9 cellular contexts compared by ENCODE assay signal in the genomic region with DNA sequence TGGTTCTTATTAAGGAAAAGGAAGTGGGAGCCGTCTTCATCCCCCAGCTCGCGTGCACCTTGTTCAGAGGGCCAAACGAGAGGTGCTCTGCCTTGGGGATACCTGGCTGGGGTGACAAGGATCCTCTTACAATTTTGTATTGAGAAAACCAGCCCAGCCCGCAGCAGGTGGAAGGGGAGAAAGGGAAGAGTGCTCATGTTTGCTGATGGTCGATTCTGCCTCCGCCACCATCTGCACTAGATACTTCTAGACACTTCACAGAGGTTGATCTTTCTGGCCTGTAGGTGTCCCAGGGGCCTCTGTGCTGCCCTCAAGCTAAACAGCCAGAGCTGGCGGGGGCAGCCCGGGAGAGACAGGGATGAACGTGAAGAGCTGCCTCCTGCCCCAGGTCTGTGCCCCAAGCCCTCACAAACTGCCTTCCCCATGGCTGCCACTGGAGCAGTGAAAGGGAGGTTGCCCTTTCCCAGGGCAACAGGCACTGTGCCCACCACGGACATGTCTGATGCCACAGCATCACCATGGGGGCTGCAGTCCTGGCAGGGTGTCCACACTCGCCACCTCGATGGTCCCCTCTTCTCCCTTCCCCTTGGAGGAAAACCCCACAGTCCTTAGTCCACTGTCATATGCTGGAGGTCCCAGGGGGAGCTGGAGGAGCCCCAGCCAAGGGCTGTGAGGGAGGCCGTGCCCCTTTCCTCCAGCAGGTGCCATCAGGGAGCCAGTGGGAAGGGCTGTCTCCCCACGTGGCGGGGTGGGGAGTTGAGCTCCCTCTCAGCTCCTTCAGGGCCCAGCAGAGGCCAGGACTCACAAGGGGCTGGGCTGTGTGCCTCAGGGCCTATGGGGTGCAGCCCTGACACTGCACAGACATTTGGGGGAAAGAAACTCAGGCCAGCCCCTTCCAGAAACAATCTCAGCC. TPM values are rescaled to one million over a fixed set of nuclear protein-coding genes. Genes with fewer than 3 reads are reported as not detected.
DNase-seq lines count a peak whose midpoint lies in the region; ATAC-seq and TF ChIP-seq lines count a peak whose summit lies in the region.
"Had no signal": no experiment of that assay in that cellular context is flagged by ENCODE, and none has a peak within 500 bp of the region (broad histone marks: within the 10 kb centered on the region; RNA-seq: fewer than 3 reads in every experiment).

No MANE protein-coding gene starts in this region.

- no peak overlapping the region for H3K14ac ChIP-seq in IMR-90 (replicated peaks; ENCODE audit: low read depth, low read length)

- no peak overlapping the region for H4K8ac ChIP-seq in IMR-90 (ENCODE audit: low read depth in 2 of 2, low read length in 2 of 2)

- no peak overlapping the region for H2AK5ac ChIP-seq in IMR-90 (ENCODE audit: low read depth, low read length)

- H3K56ac ChIP-seq in IMR-90 (ENCODE audit: extremely low read depth, insufficient read depth, low read length) = no peak overlapping the region

- H3K9me1 ChIP-seq in IMR-90 (ENCODE audit: insufficient read depth, low read length) = no peaks in the 10 kb centered on the region

- H3K27ac ChIP-seq in IMR-90 (ENCODE audit: insufficient read depth, low read length) = no peak overlapping the region

- no peak overlapping the region for H4K5ac ChIP-seq in IMR-90 (ENCODE audit: low read depth, low read length)

- no peak overlapping the region for H2AK9ac ChIP-seq in IMR-90 (replicated peaks; ENCODE audit: low read depth, low read length, poor library complexity)

- H2AFZ ChIP-seq in IMR-90 (replicated peaks; ENCODE audit: low read length, poor library complexity) = no peak overlapping the region

- dilution Hi-C loops in IMR-90 (cut with HindIII; ENCODE audit: low sequenced_read_pairs, unreplicated experiment) = no loop called here

- no peak overlapping the region for H4K91ac ChIP-seq in IMR-90 (ENCODE audit: insufficient read depth, low read depth, low read length)

- no CpG with 5 or more reads among the region's 16 CpGs for WGBS in IMR-90 (ENCODE audit: extremely low coverage in 2 of 2, insufficient read length in 1 of 2), 2 experiments

- no peak overlapping the region for H2BK120ac ChIP-seq in IMR-90 (ENCODE audit: low read depth, low read length)

- no peak overlapping the region for H2BK15ac ChIP-seq in IMR-90 (ENCODE audit: low read depth, low read length)

- BruUV-seq in IMR-90 (replicated peaks; lab: Mats Ljungman, UMichigan) = no TSS peak

- H3K23ac ChIP-seq in IMR-90 (ENCODE audit: low read depth, low read length) = no peak overlapping the region

- H3K27me3 Mint-ChIP-seq in activated T-helper 17 cell treated with anti-CD3 and anti-CD28 coated beads, Interleukin-2, amount 50 U/mL, for 72 hours = no peaks in the 10 kb centered on the region
- no peaks in the 10 kb centered on the region for H3K27me3 Mint-ChIP-seq in naive B cell

- H3K9me3 Mint-ChIP-seq in activated T-helper 17 cell treated with anti-CD3 and anti-CD28 coated beads, Interleukin-2, amount 50 U/mL, for 72 hours = no peaks in the 10 kb centered on the region
- H3K9me3 Mint-ChIP-seq in naive B cell = no peaks in the 10 kb centered on the region

- no peak for TF ChIP-seq POLR2A in IMR-90 (IDR thresholded peaks at IDR 0.05; ENCODE audit: low read depth, low read length)

- H3K4me1 ChIP-seq in IMR-90 (ENCODE audit: control insufficient read depth, insufficient read depth, low read length) = no peaks in the 10 kb centered on the region

- intact Hi-C loops in IMR-90 (cut with micrococcal nuclease) = no loop called here

- peak; percentile 28 for TF ChIP-seq RAD21 in IMR-90 (IDR thresholded peaks at IDR 0.05; ENCODE audit: low read length)

- H3K36me3 ChIP-seq in IMR-90 (ENCODE audit: control insufficient read depth, insufficient read depth, low read length) = peaks cover 33% of the 10 kb centered on the region

- in situ Hi-C loops in IMR-90 (cut with MboI; ENCODE audit: low sequenced_read_pairs) = no loop called here

- H3K4me2 ChIP-seq in IMR-90 (ENCODE audit: low read depth, low read length) = no peak overlapping the region

- POLR2A ChIA-PET in IMR-90 (lab: Charles Lee; ENCODE audit: unreplicated experiment) = no interaction called here

- H3K79me1 ChIP-seq in IMR-90 (ENCODE audit: low read depth in 1 of 2, low read length in 2 of 2) = peaks cover 14 to 17% of the 10 kb centered on the region in 2 experiments; a peak in 3 of 4 replicates

- H3K4me3 Mint-ChIP-seq in activated T-helper 17 cell treated with anti-CD3 and anti-CD28 coated beads, Interleukin-2, amount 50 U/mL, for 72 hours = no peak overlapping the region
- no peak overlapping the region for H3K4me3 Mint-ChIP-seq in naive B cell

- no peak overlapping the region for H3K9ac ChIP-seq in IMR-90 (ENCODE audit: low read depth, low read length)

- peak; percentile 31 for ATAC-seq in IMR-90 (ENCODE audit: low read depth)
- ATAC-seq in activated T-helper 17 cell treated with anti-CD3 and anti-CD28 coated beads, Interleukin-2, amount 50 U/mL, for 72 hours (replicated peaks) = peak; percentile 4
- no peak for ATAC-seq in naive B cell (ENCODE audit: low read depth in 2 of 2)
- no peak for ATAC-seq in HG03565 (IDR thresholded peaks at IDR 0.05; ENCODE audit: unreplicated experiment)
- ATAC-seq in GM18858 (IDR thresholded peaks at IDR 0.05; ENCODE audit: unreplicated experiment) = no peak
- no peak for ATAC-seq in HG03378 (IDR thresholded peaks at IDR 0.05; ENCODE audit: unreplicated experiment)

- CTCF ChIA-PET in IMR-90 (lab: Yijun Ruan, JAX) = interaction anchor here (1.1 kb wide), 1 partner anchor 38 kb away, joined by 5 read pairs; no protein-coding TSS in a partner anchor

- no peak overlapping the region for H2BK20ac ChIP-seq in IMR-90 (ENCODE audit: low read depth, low read length)

- H3K4me1 Mint-ChIP-seq in activated T-helper 17 cell treated with anti-CD3 and anti-CD28 coated beads, Interleukin-2, amount 50 U/mL, for 72 hours = no peaks in the 10 kb centered on the region
- peaks cover 0 to 10% (median 0%) of the 10 kb centered on the region in 3 donors for H3K4me1 Mint-ChIP-seq in naive B cell

- no peak overlapping the region for H3K27ac Mint-ChIP-seq in activated T-helper 17 cell treated with anti-CD3 and anti-CD28 coated beads, Interleukin-2, amount 50 U/mL, for 72 hours
- H3K27ac Mint-ChIP-seq in naive B cell = peak overlapping the region in 4 of 6 donors; percentile 8 to 94 (median 42)

- no peak overlapping the region for H3K4ac ChIP-seq in IMR-90 (ENCODE audit: low read depth, low read length)

- DNase-seq in EH (ENCODE audit: low read depth) (peak; percentile 27), IMR-90 (peak; percentile 5), naive B cell (no peak), GF-D8 (lab: John Stamatoyannopoulos, UW) (no peak)

- no peak overlapping the region for H2BK5ac ChIP-seq in IMR-90 (ENCODE audit: low read depth, low read length, poor library complexity, severe bottlenecking)

- H4K20me1 ChIP-seq in IMR-90 (ENCODE audit: insufficient read depth, low read length) = no peaks in the 10 kb centered on the region; the same call in 1 of the 2 replicates

- no peak overlapping the region for H3K18ac ChIP-seq in IMR-90 (ENCODE audit: low read depth, low read length)

- no peaks in the 10 kb centered on the region for H3K27me3 ChIP-seq in IMR-90 (ENCODE audit: control insufficient read depth, insufficient read depth, low read length)

- no peaks in the 10 kb centered on the region for H3K9me3 ChIP-seq in IMR-90 (ENCODE audit: control insufficient read depth, insufficient read depth, low read length)

- peaks cover 38% of the 10 kb centered on the region for H3K36me3 Mint-ChIP-seq in activated T-helper 17 cell treated with anti-CD3 and anti-CD28 coated beads, Interleukin-2, amount 50 U/mL, for 72 hours (ENCODE audit: low read depth)
- no peaks in the 10 kb centered on the region for H3K36me3 Mint-ChIP-seq in naive B cell

- peak; percentile 29; the same call in 1 of the 2 replicates for TF ChIP-seq CTCF in IMR-90 (conservative IDR thresholded peaks at IDR 0.05; ENCODE audit: low read depth, low read length)

- H3K4me3 ChIP-seq in IMR-90 (ENCODE audit: insufficient read depth, low read depth, low read length) = no peak overlapping the region

RNA-seq across cellular contexts. Expression of a gene that starts 8.1 kb away (rescaled TPM):
- total RNA-seq in IMR-90 (2012; rRNA removed) = 27.2 and 31.0 TPM in 2 replicates
- 37.1 and 37.2 TPM in 2 replicates for polyA plus RNA-seq in IMR-90 (2012; rRNA removed)
- 47.8 and 52.4 TPM in 2 replicates for polyA plus RNA-seq in IMR-90 (2012; cell fraction: cytosol; rRNA removed)
- polyA plus RNA-seq in IMR-90 (2012; cell fraction: nucleus; rRNA removed; ENCODE audit: low replicate concordance) = 22.4 and 39.5 TPM in 2 replicates
- 10 to 100 TPM; 50.0 to 50.8 TPM for total RNA-seq in activated T-helper 17 cell treated with anti-CD3 and anti-CD28 coated beads, Interleukin-2, amount 50 U/mL, for 72 hours
- 10 to 100 TPM; 16.0 to 32.2 (median 19.2) TPM for polyA plus RNA-seq in naive B cell (ENCODE audit: low read depth in 6 of 6)

RNA-seq across cellular contexts. Expression of a gene that starts 12.9 kb away (rescaled TPM):
- 0.18 TPM in 1 of 2 replicates, not detected in the other for total RNA-seq in IMR-90 (2012; rRNA removed)
- 0.14 TPM in 1 of 2 replicates, not detected in the other for polyA plus RNA-seq in IMR-90 (2012; rRNA removed)
- polyA plus RNA-seq in IMR-90 (2012; cell fraction: cytosol; rRNA removed) = 0.05 TPM in 1 of 2 replicates, not detected in the other
- 0.44 and 0.58 TPM in 2 replicates for polyA plus RNA-seq in IMR-90 (2012; cell fraction: nucleus; rRNA removed; ENCODE audit: low replicate concordance)
- total RNA-seq in activated T-helper 17 cell treated with anti-CD3 and anti-CD28 coated beads, Interleukin-2, amount 50 U/mL, for 72 hours = under 1 TPM; 0.26 to 0.64 TPM
- not detected for polyA plus RNA-seq in naive B cell (ENCODE audit: low read depth in 6 of 6)
- total RNA-seq: NCI-H460 had no signal

RNA-seq across cellular contexts. Expression of a gene that starts 28.3 kb away (rescaled TPM):
- 0.54 and 0.56 TPM in 2 replicates for total RNA-seq in IMR-90 (2012; rRNA removed)
- polyA plus RNA-seq in IMR-90 (2012; rRNA removed) = 0.83 and 1.1 TPM in 2 replicates
- 0.82 and 1.6 TPM in 2 replicates for polyA plus RNA-seq in IMR-90 (2012; cell fraction: cytosol; rRNA removed)
- polyA plus RNA-seq in IMR-90 (2012; cell fraction: nucleus; rRNA removed; ENCODE audit: low replicate concordance) = 0.79 and 0.88 TPM in 2 replicates
- total RNA-seq in activated T-helper 17 cell treated with anti-CD3 and anti-CD28 coated beads, Interleukin-2, amount 50 U/mL, for 72 hours = under 1 TPM in 1 of 2 donors, not detected in 1; 0.08 TPM
- under 1 TPM in 3 of 6 donors, not detected in 3; 0.10 to 0.25 (median 0.19) TPM for polyA plus RNA-seq in naive B cell (ENCODE audit: low read depth in 6 of 6)

RNA-seq across cellular contexts. Expression of a gene that starts 52.5 kb away (rescaled TPM):
- total RNA-seq in IMR-90 (2012; rRNA removed) = 76.0 and 101 TPM in 2 replicates
- polyA plus RNA-seq in IMR-90 (2012; rRNA removed) (63.5 and 77.8 TPM in 2 replicates), naive B cell (ENCODE audit: low read depth in 6 of 6) (100 to 1,000 TPM; 103 to 185 (median 109) TPM)
- 67.3 and 70.8 TPM in 2 replicates for polyA plus RNA-seq in IMR-90 (2012; cell fraction: cytosol; rRNA removed)
- polyA plus RNA-seq in IMR-90 (2012; cell fraction: nucleus; rRNA removed; ENCODE audit: low replicate concordance) = 31.1 and 62.4 TPM in 2 replicates
- 10 to 100 TPM; 47.8 to 72.6 TPM for total RNA-seq in activated T-helper 17 cell treated with anti-CD3 and anti-CD28 coated beads, Interleukin-2, amount 50 U/mL, for 72 hours

RNA-seq across cellular contexts. Expression of a gene that starts 59.2 kb away (rescaled TPM):
- total RNA-seq in IMR-90 (2012; rRNA removed) = 30.8 and 32.3 TPM in 2 replicates
- polyA plus RNA-seq in IMR-90 (2012; rRNA removed) = 81.9 and 83.2 TPM in 2 replicates
- polyA plus RNA-seq in IMR-90 (2012; cell fraction: cytosol; rRNA removed) = 96.4 and 165 TPM in 2 replicates
- 182 and 323 TPM in 2 replicates for polyA plus RNA-seq in IMR-90 (2012; cell fraction: nucleus; rRNA removed; ENCODE audit: low replicate concordance)
- total RNA-seq in activated T-helper 17 cell treated with anti-CD3 and anti-CD28 coated beads, Interleukin-2, amount 50 U/mL, for 72 hours = 100 to 1,000 TPM in 1 of 2 donors, 10 to 100 TPM in 1; 97.9 to 164 TPM
- polyA plus RNA-seq in naive B cell (ENCODE audit: low read depth in 6 of 6) = 10 to 100 TPM in 1 of 6 donors, 1 to 10 TPM in 5; 2.6 to 12.5 (median 5.3) TPM

Comparison
In these comparisons a context has a peak if more than half of its experiments do, and no peak if none do; other contexts are left out.
1. DNase-seq: peak in EH (single experiment) and IMR-90 (single experiment); none in naive B cell (single experiment) and GF-D8 (single experiment).
2. ATAC-seq: peak in IMR-90 (single experiment) and activated T-helper 17 cell treated with anti-CD3 and anti-CD28 coated beads, Interleukin-2, amount 50 U/mL, for 72 hours (single experiment); none in naive B cell (0 of 2), HG03565 (single experiment), GM18858 (single experiment) and HG03378 (single experiment).